ENCODE assay signal across 15 cellular contexts in the genomic region with DNA sequence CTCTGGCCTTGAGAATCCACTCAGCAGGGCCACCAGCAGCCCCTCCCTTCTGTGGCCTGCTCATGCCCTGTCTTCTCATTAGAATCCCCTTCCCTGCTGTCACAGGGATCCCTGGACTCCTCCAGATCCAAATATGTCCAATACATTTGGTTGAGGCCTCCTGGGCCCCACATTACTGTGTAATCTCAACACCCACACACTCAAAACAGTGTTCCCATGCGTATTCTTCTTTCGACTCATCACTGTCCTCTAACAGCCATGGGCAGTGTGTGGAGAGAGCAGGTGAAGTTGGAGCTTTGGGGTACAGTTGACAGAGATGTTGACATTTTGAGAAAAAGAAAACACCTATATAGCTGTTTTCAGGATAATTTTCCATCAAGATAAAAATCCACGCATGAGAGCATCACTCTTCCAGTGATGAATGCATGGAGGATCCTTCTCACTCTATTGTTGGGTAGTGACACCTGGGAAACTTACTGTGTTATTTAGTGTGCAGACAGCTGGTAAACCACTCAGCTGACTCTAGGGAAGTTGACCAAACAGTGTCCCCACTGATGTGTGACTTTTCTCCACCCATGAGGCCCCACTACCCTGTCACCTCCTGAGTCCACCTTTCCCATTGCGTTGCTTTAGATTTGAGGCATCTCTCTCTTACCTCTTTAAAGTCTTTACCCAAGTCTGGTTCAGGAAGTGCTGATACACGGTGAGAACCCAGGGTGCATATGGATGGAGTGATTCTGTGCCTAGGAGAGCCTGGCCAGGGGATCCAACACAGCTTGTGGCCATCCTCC. TPM values are rescaled to one million over a fixed set of nuclear protein-coding genes. Genes with fewer than 3 reads are reported as not detected.
"Had no signal": no experiment of that assay in that cellular context is flagged by ENCODE, and none has a peak within 500 bp of the region (broad histone marks: within the 10 kb centered on the region; RNA-seq: fewer than 3 reads in every experiment).

No MANE protein-coding gene starts in this region.

- H3K36me3 Mint-ChIP-seq: T-cell had no signal

- ATAC-seq: body of pancreas, left ventricle myocardium superior, T-cell had no signal

- H3K4me3 Mint-ChIP-seq: nephron progenitor cell, T-cell had no signal

- H3K27ac Mint-ChIP-seq: nephron progenitor cell, T-cell had no signal

- H3K27me3 ChIP-seq: body of pancreas, ovary had no signal

- H3K9me3 Mint-ChIP-seq: nephron progenitor cell, T-cell had no signal

- H3K4me1 Mint-ChIP-seq: nephron progenitor cell had no signal

- H3K36me3 ChIP-seq: ovary, sigmoid colon had no signal

- H3K27me3 Mint-ChIP-seq: T-cell had no signal

- H3K9me3 ChIP-seq: body of pancreas, ovary, sigmoid colon had no signal

- H3K4me1 ChIP-seq: sigmoid colon had no signal

- H3K27ac ChIP-seq: body of pancreas, coronary artery, ovary, sigmoid colon had no signal

- H3K4me3 ChIP-seq: body of pancreas, coronary artery, ovary, sigmoid colon had no signal

- DNase-seq: activated naive CD4-positive, alpha-beta T cell treated with anti-CD3 and anti-CD28 coated beads, Interleukin-2, amount 50 U/mL, for 16 hours; amniotic stem cell; body of pancreas; central memory CD4-positive, alpha-beta T cell; effector CD4-positive, alpha-beta T cell; foreskin melanocyte; left ventricle myocardium superior; mesendoderm; nephron progenitor cell; ovary; sigmoid colon; stimulated activated CD4-positive, alpha-beta T cell treated with anti-CD3 and anti-CD28 coated beads, Interleukin-2, amount 100 ng/mL, for 48 hours; T-cell had no signal

RNA-seq across cellular contexts. Expression of gene VPREB1, which starts 28.7 kb away (rescaled TPM):
- total RNA-seq: body of pancreas, kidney epithelial cell, left ventricle myocardium superior, ovary, sigmoid colon, T-cell had no signal
- polyA plus RNA-seq: ovary had no signal
